ENCODE assay signal across 18 cellular contexts in genomic region chr13:25276748-25277147, GRCh38. TPM values are rescaled to one million over a fixed set of nuclear protein-coding genes. Genes with fewer than 3 reads are reported as not detected.
DNase-seq lines count a peak whose midpoint lies in the region; ATAC-seq, FAIRE-seq and TF ChIP-seq lines count a peak whose summit lies in the region.
"Had no signal": no experiment of that assay in that cellular context is flagged by ENCODE, and none has a peak within 500 bp of the region (broad histone marks: within the 10 kb centered on the region; RNA-seq: fewer than 3 reads in every experiment).

No MANE protein-coding gene starts in this region.

- no peaks in the 10 kb centered on the region for H3K27me3 Mint-ChIP-seq in CD4-positive, CD25-positive, alpha-beta regulatory T cell

- peaks cover 5% of the 10 kb centered on the region for H3K4me1 ChIP-seq in CD4-positive, CD25-positive, alpha-beta regulatory T cell (ENCODE audit: control insufficient read depth, insufficient read depth, low read length, poor library complexity, severe bottlenecking)
- no peaks in the 10 kb centered on the region for H3K4me1 ChIP-seq in Panc1 (ENCODE audit: control insufficient read depth, insufficient read depth, low read length)
- H3K4me1 ChIP-seq in tibial nerve = peaks cover 0 to 8% (median 2%) of the 10 kb centered on the region in 4 donors
- H3K4me1 ChIP-seq: right lobe of liver had no signal

- peak; percentile 34 to 53 for ATAC-seq in CD4-positive, CD25-positive, alpha-beta regulatory T cell (ENCODE audit: low read depth in 2 of 2)
- ATAC-seq in Panc1 (peak; percentile 68; the same call in 1 of the 2 replicates), HG03457 (IDR thresholded peaks at IDR 0.05; ENCODE audit: unreplicated experiment) (no peak)
- ATAC-seq: right lobe of liver had no signal

- peaks cover 11% of the 10 kb centered on the region for H3K36me3 Mint-ChIP-seq in CD4-positive, CD25-positive, alpha-beta regulatory T cell

- H3K27ac Mint-ChIP-seq in CD4-positive, CD25-positive, alpha-beta regulatory T cell = no peak overlapping the region
- H3K27ac Mint-ChIP-seq: nephron had no signal

- H3K4me1 Mint-ChIP-seq in CD4-positive, CD25-positive, alpha-beta regulatory T cell = peaks cover 40 to 57% (median 51%) of the 10 kb centered on the region in 4 donors
- H3K4me1 Mint-ChIP-seq: nephron had no signal

- no peak overlapping the region for H3K4me3 ChIP-seq in CD4-positive, CD25-positive, alpha-beta regulatory T cell (ENCODE audit: low read depth, low read length)
- H3K4me3 ChIP-seq in Panc1 (ENCODE audit: low read depth in 2 of 2, low read length in 2 of 2) (no peak overlapping the region), epithelial cell of esophagus (ENCODE audit: low read length) (no peak overlapping the region), tibial nerve (no peak overlapping the region)
- H3K4me3 ChIP-seq: BLaER1 treated with 17β-estradiol and CSF1 and Interleukin-3, amounts not matched to agents 10 nM and 100 nM; PC-9; right lobe of liver had no signal

- peak; percentile 81 for FAIRE-seq in GM12891 (lab: Jason Lieb, UNC)

- TF ChIP-seq POLR2A in GM12891 (IDR thresholded peaks at IDR 0.05; ENCODE audit: low read depth, low read length) (no peak), tibial nerve (IDR thresholded peaks at IDR 0.05) (no peak)

- H3K9me3 ChIP-seq in CD4-positive, CD25-positive, alpha-beta regulatory T cell (ENCODE audit: control insufficient read depth in 2 of 2, low read length in 2 of 2) = no peaks in the 10 kb centered on the region
- H3K9me3 ChIP-seq in Panc1 (ENCODE audit: control insufficient read depth, insufficient read depth, low read depth, low read length) (no peaks in the 10 kb centered on the region), tibial nerve (no peaks in the 10 kb centered on the region)
- H3K9me3 ChIP-seq: BLaER1 treated with 17β-estradiol and CSF1 and Interleukin-3, amounts not matched to agents 10 nM and 100 nM; right lobe of liver had no signal

- H3K9me3 Mint-ChIP-seq in CD4-positive, CD25-positive, alpha-beta regulatory T cell = no peaks in the 10 kb centered on the region
- H3K9me3 Mint-ChIP-seq: nephron had no signal

- intact Hi-C loops in Panc1 (cut with micrococcal nuclease; ENCODE audit: unreplicated experiment) = no loop called here

- no peak for TF ChIP-seq EP300 in tibial nerve (IDR thresholded peaks at IDR 0.05)

- TSS peak; percentile 26 for BruUV-seq in Panc1 (replicated peaks; lab: Mats Ljungman, UMichigan)

- POLR2A ChIA-PET in Panc1 (lab: Charles Lee) = no interaction called here

- no peaks in the 10 kb centered on the region for H3K27me3 ChIP-seq in CD4-positive, CD25-positive, alpha-beta regulatory T cell (ENCODE audit: control insufficient read depth, insufficient read depth, low read length)
- H3K27me3 ChIP-seq in Panc1 (ENCODE audit: control insufficient read depth, insufficient read depth, low read length) = no peaks in the 10 kb centered on the region
- H3K27me3 ChIP-seq in tibial nerve = no peaks in the 10 kb centered on the region
- H3K27me3 ChIP-seq: BLaER1 treated with 17β-estradiol and CSF1 and Interleukin-3, amounts not matched to agents 10 nM and 100 nM; right lobe of liver had no signal

- no peak for TF ChIP-seq CTCF in Panc1 (IDR thresholded peaks at IDR 0.05)
- TF ChIP-seq CTCF in epithelial cell of esophagus (IDR thresholded peaks at IDR 0.05; ENCODE audit: insufficient read depth, low read depth, low read length, missing control alignments) = no peak
- TF ChIP-seq CTCF in tibial nerve (IDR thresholded peaks at IDR 0.05) = no peak

- H3K4me3 Mint-ChIP-seq in CD4-positive, CD25-positive, alpha-beta regulatory T cell = no peak overlapping the region
- H3K4me3 Mint-ChIP-seq: nephron had no signal

- H3K36me3 ChIP-seq in CD4-positive, CD25-positive, alpha-beta regulatory T cell (ENCODE audit: control insufficient read depth, insufficient read depth, low read length) = peaks cover 17% of the 10 kb centered on the region
- no peaks in the 10 kb centered on the region for H3K36me3 ChIP-seq in Panc1 (ENCODE audit: control insufficient read depth, insufficient read depth, low read length)
- H3K36me3 ChIP-seq in tibial nerve = peaks cover 0 to 23% (median 4%) of the 10 kb centered on the region in 3 donors

- WGBS in tibial nerve, 2 donors = 95 to 96% methylated on average over 2 of the region's 2 CpGs

- peak in 1 of 3 donors; percentile 9 for DNase-seq in CD4-positive, CD25-positive, alpha-beta regulatory T cell
- no peak for DNase-seq in GM12891 (ENCODE audit: insufficient read length, low spot score)
- DNase-seq in Panc1 (ENCODE audit: low read depth, low spot score) = no peak
- peak; percentile 74 for DNase-seq in epithelial cell of esophagus (ENCODE audit: low read depth)
- no peak for DNase-seq in tibial nerve (ENCODE audit: low spot score in 2 of 2)
- DNase-seq in activated effector memory CD4-positive, alpha-beta T cell treated with Interleukin-2 at 50 U/mL for 16 hours = no peak
- DNase-seq in NK-92 treated with Interleukin-12 subunit alpha and Interleukin-12 subunit beta, amount 100 ng/mL, for 24 hours (lab: John Stamatoyannopoulos, UW) = no peak
- DNase-seq: aorta; effector CD4-positive, alpha-beta T cell; GDM1; MV-4-11; NCI-H345; PC-9; right lobe of liver; T-helper 9 cell had no signal

- CTCF ChIA-PET in Panc1 (lab: Charles Lee) = no interaction called here

- in situ Hi-C loops in Panc1 (cut with HindIII; ENCODE audit: low pct_unique_long_range_greater_than_20kb, low sequenced_read_pairs) = no loop called here

- no peak overlapping the region for H3K27ac ChIP-seq in CD4-positive, CD25-positive, alpha-beta regulatory T cell (ENCODE audit: insufficient read depth, low read length, poor library complexity, severe bottlenecking)
- H3K27ac ChIP-seq in Panc1 (ENCODE audit: low read length) (no peak overlapping the region), tibial nerve (no peak overlapping the region)
- H3K27ac ChIP-seq: BLaER1 treated with 17β-estradiol and CSF1 and Interleukin-3, amounts not matched to agents 10 nM and 100 nM; PC-9; right lobe of liver had no signal

TF ChIP-seq in GM12891, 5 proteins besides CTCF, POLR2A, EP300 and RAD21:
- TF ChIP-seq SPI1 (IDR thresholded peaks at IDR 0.05; ENCODE audit: low read depth, low read length) = no peak
- no peak for TF ChIP-seq POLR2AphosphoS5 (IDR thresholded peaks at IDR 0.05; ENCODE audit: low read depth, low read length)
- no peak for TF ChIP-seq TAF1 (IDR thresholded peaks at IDR 0.05; ENCODE audit: low read depth, low read length)
- no peak for TF ChIP-seq POU2F2 (IDR thresholded peaks at IDR 0.05; ENCODE audit: low read depth, low read length)
TF ChIP-seq in GM12891: peak in this region for 0.

RNA-seq across cellular contexts. Expression of gene MTMR6, which starts 10.5 kb away (rescaled TPM):
- 35.0 TPM for total RNA-seq in CD4-positive, CD25-positive, alpha-beta regulatory T cell
- 10 to 100 TPM; 16.8 to 22.4 (median 19.7) TPM for polyA plus RNA-seq in CD4-positive, CD25-positive, alpha-beta regulatory T cell
- polyA plus RNA-seq in GM12891 (2012; ENCODE audit: low read depth, missing spikeins) = 3.7 TPM
- total RNA-seq in Panc1 (2021; ENCODE audit: unreplicated experiment) (9.7 TPM), tibial nerve (10 to 100 TPM; 16.5 to 19.0 (median 18.2) TPM)
- polyA plus RNA-seq in Panc1 (2012; ENCODE audit: insufficient read length) = 4.0 TPM

RNA-seq across cellular contexts. Expression of gene NUP58, which starts 24.7 kb away (rescaled TPM):
- total RNA-seq in CD4-positive, CD25-positive, alpha-beta regulatory T cell = 77.3 TPM
- polyA plus RNA-seq in CD4-positive, CD25-positive, alpha-beta regulatory T cell = 10 to 100 TPM; 17.9 to 23.4 (median 18.5) TPM
- 13.5 TPM for polyA plus RNA-seq in GM12891 (2012; ENCODE audit: low read depth, missing spikeins)
- total RNA-seq in Panc1 (2021; ENCODE audit: unreplicated experiment) = 40.0 TPM
- 13.9 TPM for polyA plus RNA-seq in Panc1 (2012; ENCODE audit: insufficient read length)
- total RNA-seq in tibial nerve = 100 to 1,000 TPM in 1 of 4 donors, 10 to 100 TPM in 3; 59.0 to 135 (median 63.1) TPM
